Comparison of ENCODE assay signal across 14 cellular contexts in genomic region chr6:111984516-111985201, GRCh38.
DNase-seq lines count a peak whose midpoint lies in the region; ATAC-seq and TF ChIP-seq lines count a peak whose summit lies in the region.
"Had no signal": no experiment of that assay in that cellular context is flagged by ENCODE, and none has a peak within 500 bp of the region (broad histone marks: within the 10 kb centered on the region; RNA-seq: fewer than 3 reads in every experiment).

No MANE protein-coding gene starts in this region.

- H3K9me3 ChIP-seq in H9 (ENCODE audit: control insufficient read depth, low read depth, low read length) (no peaks in the 10 kb centered on the region), tibial nerve (no peaks in the 10 kb centered on the region)

- H3K4me3 Mint-ChIP-seq in H9 (peak overlapping the region in 1 of 2 experiments; percentile 27; a peak in 1 of 5 replicates), brain (no peak overlapping the region)
- H3K4me3 Mint-ChIP-seq: activated B cell treated with CpG ODN at 0.5 μM for 24 hours; B cell; stimulated activated memory B cell treated with anti-CD40 and anti-IgM and Interleukin-4, amounts not matched to agents 10 μg/mL and 1 μg/mL and 100 μg/mL, for 72 hours had no signal

- H3K27ac ChIP-seq in ACC112 (ENCODE audit: low read depth, low read length) (peak overlapping the region; percentile 92), H9 (ENCODE audit: insufficient read length, low read depth, low read length) (peak overlapping the region; percentile 24), mesendoderm (ENCODE audit: low read depth, low read length) (no peak overlapping the region), tibial nerve (no peak overlapping the region)

- H3T11ph ChIP-seq in H9 (ENCODE audit: low read length), result no peak overlapping the region

- no peaks in the 10 kb centered on the region for H3K36me3 ChIP-seq in ACC112 (ENCODE audit: insufficient read depth, low read length)
- H3K36me3 ChIP-seq in mesendoderm (ENCODE audit: control insufficient read depth, insufficient read depth, low read length), result no peaks in the 10 kb centered on the region
- H3K36me3 ChIP-seq in tibial nerve, result no peaks in the 10 kb centered on the region

- H3K79me2 ChIP-seq in ACC112 (ENCODE audit: control insufficient read depth, insufficient read depth, low read length, unreplicated experiment), result no peaks in the 10 kb centered on the region
- no peaks in the 10 kb centered on the region for H3K79me2 ChIP-seq in H9 (ENCODE audit: insufficient read depth, low read length)
- H3K79me2 ChIP-seq in mesendoderm (ENCODE audit: control insufficient read depth, insufficient read depth, low read length), result no peaks in the 10 kb centered on the region

- H4K20me1 ChIP-seq in H9 (ENCODE audit: control insufficient read depth, insufficient read depth, insufficient read length), result no peaks in the 10 kb centered on the region

- peak overlapping the region; percentile 34 for H3K18ac ChIP-seq in H9 (ENCODE audit: insufficient read length, low read depth, low read length)
- H3K18ac ChIP-seq in mesendoderm (ENCODE audit: low read length), result no peak overlapping the region

- H4K91ac ChIP-seq in H9 (ENCODE audit: insufficient read length, low read depth, low read length), result peak overlapping the region; percentile 47

- no peak for TF ChIP-seq POLR2A in tibial nerve (IDR thresholded peaks at IDR 0.05)

- DNase-seq in H9, result no peak
- DNase-seq in mesendoderm, result peak; percentile 16
- no peak for DNase-seq in MV-4-11 (lab: John Stamatoyannopoulos, UW)
- DNase-seq in tibial nerve (ENCODE audit: low spot score in 2 of 2), result no peak
- DNase-seq in AG08396 (ENCODE audit: low spot score), result no peak
- DNase-seq: activated B cell treated with CpG ODN at 0.5 μM for 24 hours; activated gamma-delta T cell; midbrain; NK-92 treated with Interleukin-12 subunit alpha and Interleukin-12 subunit beta, amount 100 ng/mL, for 24 hours had no signal

- peaks cover 0 to 9% (median 2%) of the 10 kb centered on the region in 3 experiments; a peak in 3 of 7 replicates for H3K36me3 Mint-ChIP-seq in H9 (ENCODE audit: insufficient read depth in 1 of 3, low read depth in 3 of 3)
- H3K36me3 Mint-ChIP-seq in brain, result no peaks in the 10 kb centered on the region
- H3K36me3 Mint-ChIP-seq: stimulated activated memory B cell treated with anti-CD40 and anti-IgM and Interleukin-4, amounts not matched to agents 10 μg/mL and 1 μg/mL and 100 μg/mL, for 72 hours had no signal

- no CpG with 5 or more reads among the region's 5 CpGs for WGBS in H9 (ENCODE audit: extremely low coverage, insufficient read length, low lambda C conversion rate)
- no CpG with 5 or more reads among the region's 5 CpGs for WGBS in mesendoderm (ENCODE audit: extremely low coverage, insufficient coverage, low lambda C conversion rate)
- 81 to 88% methylated on average over 5 of the region's 5 CpGs for WGBS in tibial nerve, 2 donors

- H3K4me3 ChIP-seq in ACC112 (ENCODE audit: low read depth, low read length), result no peak overlapping the region
- no peak overlapping the region for H3K4me3 ChIP-seq in mesendoderm (ENCODE audit: low read length)
- no peak overlapping the region for H3K4me3 ChIP-seq in tibial nerve

- ATAC-seq in HG03196 (IDR thresholded peaks at IDR 0.05; ENCODE audit: unreplicated experiment), result no peak
- ATAC-seq: stimulated activated memory B cell treated with anti-CD40 and anti-IgM and Interleukin-4, amounts not matched to agents 10 μg/mL and 1 μg/mL and 100 μg/mL, for 72 hours had no signal

- H4K5ac ChIP-seq in H9 (ENCODE audit: insufficient read length, low read depth, low read length) (no peak overlapping the region), mesendoderm (ENCODE audit: low read length) (no peak overlapping the region)

- H2BK5ac ChIP-seq in H9 (ENCODE audit: insufficient read length, low read length) (no peak overlapping the region), mesendoderm (ENCODE audit: low read length) (peak overlapping the region; percentile 69)

- H2BK12ac ChIP-seq in H9 (ENCODE audit: insufficient read length, low read depth, low read length), result peak overlapping the region; percentile 94

- H3K27ac Mint-ChIP-seq in H9 (peak overlapping the region; percentile 45 to 89 (median 73)), brain (peak overlapping the region in 3 of 5 experiments; percentile 46 to 92 (median 66))
- H3K27ac Mint-ChIP-seq: activated B cell treated with CpG ODN at 0.5 μM for 24 hours; B cell; stimulated activated memory B cell treated with anti-CD40 and anti-IgM and Interleukin-4, amounts not matched to agents 10 μg/mL and 1 μg/mL and 100 μg/mL, for 72 hours had no signal

- TF ChIP-seq EP300 in tibial nerve (IDR thresholded peaks at IDR 0.05), result no peak

- no peak overlapping the region for H2BK20ac ChIP-seq in H9 (ENCODE audit: low read depth, low read length, poor library complexity, severe bottlenecking)

- H3K23me2 ChIP-seq in H9 (ENCODE audit: insufficient read length, low read depth, low read length, poor library complexity, severe bottlenecking), result no peaks in the 10 kb centered on the region

- H3K23ac ChIP-seq in H9 (ENCODE audit: insufficient read length, low read depth, low read length) (no peak overlapping the region), mesendoderm (ENCODE audit: low read length) (peak overlapping the region; percentile 37)

- H3K27me3 ChIP-seq in ACC112 (ENCODE audit: insufficient read depth, low read length), result no peaks in the 10 kb centered on the region
- no peaks in the 10 kb centered on the region for H3K27me3 ChIP-seq in H9 (ENCODE audit: insufficient read depth, low read length)
- no peaks in the 10 kb centered on the region for H3K27me3 ChIP-seq in mesendoderm (ENCODE audit: insufficient read depth, low read length, poor library complexity)
- no peaks in the 10 kb centered on the region for H3K27me3 ChIP-seq in tibial nerve

- no peak overlapping the region for H3K4ac ChIP-seq in H9 (ENCODE audit: low read depth, low read length)
- no peak overlapping the region for H3K4ac ChIP-seq in mesendoderm (ENCODE audit: low read depth, low read length)

- H2BK15ac ChIP-seq in H9 (ENCODE audit: low read depth, low read length), result no peak overlapping the region
- no peak overlapping the region for H2BK15ac ChIP-seq in mesendoderm (replicated peaks; ENCODE audit: low read depth)

- H3K4me1 Mint-ChIP-seq in H9, result peaks cover 25% of the 10 kb centered on the region in 2 experiments
- H3K4me1 Mint-ChIP-seq in brain, result peaks cover 69% of the 10 kb centered on the region

- H2BK120ac ChIP-seq in H9 (ENCODE audit: low read depth, low read length, poor library complexity, severe bottlenecking) (no peak overlapping the region), mesendoderm (ENCODE audit: low read depth, low read length) (peak overlapping the region; percentile 48)

- H3K9ac ChIP-seq in H9 (ENCODE audit: extremely low read depth, insufficient read length, low read length) (no peak overlapping the region), mesendoderm (ENCODE audit: low read length) (no peak overlapping the region)

- H3K56ac ChIP-seq in H9 (ENCODE audit: insufficient read length, low read depth, low read length) (no peak overlapping the region), mesendoderm (ENCODE audit: low read length) (peak overlapping the region; percentile 62)

- H3K79me1 ChIP-seq in H9 (ENCODE audit: insufficient read depth, low read depth, low read length, poor library complexity, severe bottlenecking), result no peaks in the 10 kb centered on the region
- H3K79me1 ChIP-seq in mesendoderm (ENCODE audit: low read length), result no peaks in the 10 kb centered on the region

- H3K9me3 Mint-ChIP-seq in H9 (peaks cover 3 to 4% of the 10 kb centered on the region in 2 experiments; a peak in 3 of 5 replicates), brain (peaks cover 0 to 3% (median 0%) of the 10 kb centered on the region in 5 experiments)
- H3K9me3 Mint-ChIP-seq: activated B cell treated with CpG ODN at 0.5 μM for 24 hours; stimulated activated memory B cell treated with anti-CD40 and anti-IgM and Interleukin-4, amounts not matched to agents 10 μg/mL and 1 μg/mL and 100 μg/mL, for 72 hours had no signal

- no peak overlapping the region; the same call in 1 of the 2 replicates for H3K14ac ChIP-seq in H9 (ENCODE audit: insufficient read depth, low read length)

- no peak overlapping the region for H4K8ac ChIP-seq in H9 (replicated peaks; ENCODE audit: insufficient read length, low read depth, low read length)
- no peak overlapping the region for H4K8ac ChIP-seq in mesendoderm (ENCODE audit: low read depth, low read length)

- H2AK5ac ChIP-seq in H9 (ENCODE audit: insufficient read length, low read length), result no peak overlapping the region
- no peak overlapping the region for H2AK5ac ChIP-seq in mesendoderm (ENCODE audit: low read length)

- H3K4me1 ChIP-seq in ACC112 (ENCODE audit: control insufficient read depth, insufficient read depth, low read length, unreplicated experiment) (peaks cover 12% of the 10 kb centered on the region), H9 (ENCODE audit: insufficient read depth, low read length) (peaks cover 9% of the 10 kb centered on the region; the same call in 1 of the 2 replicates), mesendoderm (ENCODE audit: control insufficient read depth, low read depth, low read length) (peaks cover 6% of the 10 kb centered on the region), tibial nerve (peaks cover 0 to 17% (median 3%) of the 10 kb centered on the region in 4 donors)

- no peak overlapping the region for H3K4me2 ChIP-seq in H9 (ENCODE audit: insufficient read depth, insufficient read length, low read length)
- no peak overlapping the region for H3K4me2 ChIP-seq in mesendoderm (ENCODE audit: low read length)

- H2AFZ ChIP-seq in ACC112 (ENCODE audit: low read length, unreplicated experiment) (peak overlapping the region; percentile 51), H9 (ENCODE audit: low read length) (peak overlapping the region; percentile 85)

- H3K27me3 Mint-ChIP-seq in H9 (ENCODE audit: low read depth), result peaks cover 12% of the 10 kb centered on the region
- H3K27me3 Mint-ChIP-seq in brain, result no peaks in the 10 kb centered on the region

- TF ChIP-seq CTCF in H9 (conservative IDR thresholded peaks at IDR 0.05) (no peak), brain (conservative IDR thresholded peaks at IDR 0.05) (no peak), tibial nerve (IDR thresholded peaks at IDR 0.05) (no peak)

Comparison
In these comparisons a context has a peak if more than half of its experiments do, and no peak if none do; other contexts are left out.
1. H3K27ac ChIP-seq: peak in ACC112 (single experiment) and H9 (single experiment); none in mesendoderm (single experiment) and tibial nerve (0 of 4).